8 cellular contexts compared by ENCODE assay signal in genomic region chr17:29613371-29613837, GRCh38. TPM values are rescaled to one million over a fixed set of nuclear protein-coding genes. Genes with fewer than 3 reads are reported as not detected.
DNase-seq lines count a peak whose midpoint lies in the region; ATAC-seq lines count a peak whose summit lies in the region.

No MANE protein-coding gene starts in this region.

- H3K4me3 Mint-ChIP-seq in stimulated activated naive CD8-positive, alpha-beta T cell treated with anti-CD3 and anti-CD28 coated beads, Interleukin-15, amount 100 ng/mL, for 72 hours, result peak overlapping the region; percentile 59 to 62

- no peaks in the 10 kb centered on the region for H3K9me3 Mint-ChIP-seq in stimulated activated naive CD8-positive, alpha-beta T cell treated with anti-CD3 and anti-CD28 coated beads, Interleukin-15, amount 100 ng/mL, for 72 hours

- H3K27me3 Mint-ChIP-seq in stimulated activated naive CD8-positive, alpha-beta T cell treated with anti-CD3 and anti-CD28 coated beads, Interleukin-15, amount 100 ng/mL, for 72 hours, result peaks cover 5% of the 10 kb centered on the region

- in situ Hi-C loops in KBM-7 (cut with MboI; ENCODE audit: low pct_unique_long_range_greater_than_20kb, low sequenced_read_pairs), result loop anchor here (25.0 kb wide), 1 partner anchor 474 kb away; no protein-coding TSS in a partner anchor

- H3K4me1 Mint-ChIP-seq in stimulated activated naive CD8-positive, alpha-beta T cell treated with anti-CD3 and anti-CD28 coated beads, Interleukin-15, amount 100 ng/mL, for 72 hours, result peaks cover 54% of the 10 kb centered on the region

- ATAC-seq in stimulated activated naive CD8-positive, alpha-beta T cell treated with anti-CD3 and anti-CD28 coated beads, Interleukin-15, amount 100 ng/mL, for 72 hours, result peak; percentile 59
- ATAC-seq in HG03378 (IDR thresholded peaks at IDR 0.05; ENCODE audit: unreplicated experiment), result no peak

- H3K27ac Mint-ChIP-seq in stimulated activated naive CD8-positive, alpha-beta T cell treated with anti-CD3 and anti-CD28 coated beads, Interleukin-15, amount 100 ng/mL, for 72 hours, result no peak overlapping the region

- DNase-seq in CMK (ENCODE audit: low read depth), result peak; percentile 64
- peak; percentile 73 for DNase-seq in NCI-H1048 (lab: John Stamatoyannopoulos, UW)
- peak; percentile 90 for DNase-seq in activated gamma-delta T cell treated with Interleukin-2 at 50 U/mL for 16 hours
- peak; percentile 89 for DNase-seq in globus pallidus (ENCODE audit: low spot score)
- peak; percentile 81 for DNase-seq in occipital lobe (lab: John Stamatoyannopoulos, UW)
- peak; percentile 93 to 96 for DNase-seq in stimulated activated naive CD8-positive, alpha-beta T cell treated with anti-CD3 and anti-CD28 coated beads, Interleukin-15, amount 100 ng/mL, for 72 hours
- DNase-seq in KBM-7, result no peak

RNA-seq across cellular contexts. Expression of gene CORO6, which starts 9.3 kb away (rescaled TPM):
- total RNA-seq in occipital lobe, result 0.47 TPM

RNA-seq across cellular contexts. Expression of gene ANKRD13B, which starts 20.5 kb away (rescaled TPM):
- 28.1 TPM for total RNA-seq in occipital lobe

RNA-seq across cellular contexts. Expression of gene GIT1, which starts 24.0 kb away (rescaled TPM):
- total RNA-seq in occipital lobe, result 29.6 TPM

RNA-seq across cellular contexts. Expression of gene TP53I13, which starts 44.9 kb away (rescaled TPM):
- total RNA-seq in occipital lobe, result 6.9 TPM

RNA-seq across cellular contexts. Expression of gene ABHD15, which starts 46.6 kb away (rescaled TPM):
- total RNA-seq in occipital lobe, result 0.78 TPM
